In the genomic region with DNA sequence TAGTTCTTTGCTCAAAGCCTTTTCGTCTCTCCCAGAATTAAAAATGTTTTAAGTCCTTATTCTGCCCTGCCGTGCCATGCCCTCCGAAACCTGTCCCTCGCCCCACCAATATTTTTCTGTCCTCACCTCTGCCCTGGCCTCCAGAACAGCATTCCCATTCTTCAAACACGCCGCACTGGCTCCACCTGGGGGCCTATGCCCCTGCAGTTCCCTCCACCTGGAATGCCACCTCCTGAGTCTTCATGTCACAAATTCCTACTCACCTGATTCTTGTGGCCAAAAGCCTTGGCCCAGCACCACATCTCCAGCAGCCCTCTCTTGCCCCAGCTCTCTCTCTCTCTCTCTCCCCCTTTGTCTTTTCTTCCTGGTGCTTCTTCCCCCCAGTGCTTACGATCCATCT, we compare ENCODE assay signal across 28 cellular contexts.
DNase-seq lines count a peak whose midpoint lies in the region; ATAC-seq and TF ChIP-seq lines count a peak whose summit lies in the region.
"Had no signal": no experiment of that assay in that cellular context is flagged by ENCODE, and none has a peak within 500 bp of the region (broad histone marks: within the 10 kb centered on the region; RNA-seq: fewer than 3 reads in every experiment).

No MANE protein-coding gene starts in this region.

- peak; percentile 48 to 57 for DNase-seq in Caco-2
- peak; percentile 73 for DNase-seq in H9
- no peak for DNase-seq in chondrocyte (ENCODE audit: low spot score)
- no peak for DNase-seq in mesothelial cell of epicardium (ENCODE audit: low spot score in 2 of 2, unreplicated experiment in 2 of 2)
- DNase-seq in CD4-positive, alpha-beta memory T cell: no peak
- no peak for DNase-seq in osteocyte (ENCODE audit: extremely low spot score, unreplicated experiment)
- DNase-seq: activated B cell treated with CpG ODN at 0.5 μM for 24 hours; activated CD4-positive, alpha-beta T cell treated with anti-CD3 and anti-CD28 coated beads, Interleukin-2, amount 50 U/mL, for 1 hour; activated naive CD4-positive, alpha-beta T cell treated with Interleukin-2 at 50 U/mL for 16 hours; brain microvascular endothelial cell; CD8-positive, alpha-beta T cell; DMS153; HCEC 1CT; hypothalamus; Karpas-422; left ventricle myocardium superior; natural killer cell; NCI-H1436 treated with DMSO at 0.1 percent for 48 hours; NCI-H524 treated with DMSO at 0.1 percent for 48 hours; Peyer's patch; stimulated activated CD4-positive, alpha-beta T cell treated with anti-CD3 and anti-CD28 coated beads, Interleukin-12 subunit alpha, Interleukin-12 subunit beta, amount 100 ng/mL, for 4 hours; stimulated activated CD4-positive, alpha-beta T cell treated with anti-CD3 and anti-CD28 coated beads, Interleukin-4, amount 100 ng/mL, for 1 hour; stimulated activated naive CD8-positive, alpha-beta T cell treated with anti-CD3 and anti-CD28 coated beads, Interleukin-15, Interleukin-2, amounts not matched to agents 100 U/mL and 50 U/mL, for 24 hours; SW 1271 had no signal

- no peaks in the 10 kb centered on the region for H4K20me1 ChIP-seq in H9 (ENCODE audit: control insufficient read depth, insufficient read depth, insufficient read length)

- BruUV-seq in Caco-2 (replicated peaks; lab: Mats Ljungman, UMichigan): no TSS peak

- H3K36me3 ChIP-seq in Caco-2 (ENCODE audit: control insufficient read depth, insufficient read depth, low read length): no peaks in the 10 kb centered on the region; the same call in 1 of the 2 replicates
- no peaks in the 10 kb centered on the region for H3K36me3 ChIP-seq in CD4-positive, alpha-beta memory T cell (ENCODE audit: insufficient read depth, low read length)
- H3K36me3 ChIP-seq: Peyer's patch, thoracic aorta had no signal

- WGBS in H9 (ENCODE audit: extremely low coverage, insufficient read length, low lambda C conversion rate): no CpG with 5 or more reads among the region's 7 CpGs

- no peak overlapping the region for H3K4ac ChIP-seq in H9 (ENCODE audit: low read depth, low read length)

- H2AFZ ChIP-seq in H9 (ENCODE audit: low read length): no peak overlapping the region

- no peak overlapping the region for H2AK5ac ChIP-seq in H9 (ENCODE audit: insufficient read length, low read length)

- no peak overlapping the region for H4K8ac ChIP-seq in H9 (replicated peaks; ENCODE audit: insufficient read length, low read depth, low read length)

- H3K4me1 ChIP-seq in Caco-2 (peaks cover 79% of the 10 kb centered on the region), H9 (ENCODE audit: insufficient read depth, low read length) (peaks cover 5% of the 10 kb centered on the region)
- H3K4me1 ChIP-seq in CD4-positive, alpha-beta memory T cell (ENCODE audit: insufficient read depth, low read length): no peaks in the 10 kb centered on the region

- H3K27me3 ChIP-seq in Caco-2 (replicated peaks; ENCODE audit: control insufficient read depth, insufficient read depth, low read length) (no peaks in the 10 kb centered on the region), H9 (ENCODE audit: insufficient read depth, low read length) (no peaks in the 10 kb centered on the region)
- H3K27me3 ChIP-seq in CD4-positive, alpha-beta memory T cell (ENCODE audit: insufficient read depth, low read length): no peaks in the 10 kb centered on the region
- H3K27me3 ChIP-seq: brain microvascular endothelial cell, Peyer's patch had no signal

- no peak overlapping the region for H2BK20ac ChIP-seq in H9 (ENCODE audit: low read depth, low read length, poor library complexity, severe bottlenecking)

- no peak overlapping the region for H2BK120ac ChIP-seq in H9 (ENCODE audit: low read depth, low read length, poor library complexity, severe bottlenecking)

- H2BK15ac ChIP-seq in H9 (ENCODE audit: low read depth, low read length): no peak overlapping the region

- no peak overlapping the region for H2BK5ac ChIP-seq in H9 (ENCODE audit: insufficient read length, low read length)

- peak overlapping the region; percentile 56 for H3K18ac ChIP-seq in H9 (ENCODE audit: insufficient read length, low read depth, low read length)

- H4K91ac ChIP-seq in H9 (ENCODE audit: insufficient read length, low read depth, low read length): peak overlapping the region; percentile 3

- H3K4me3 Mint-ChIP-seq in Caco-2 (ENCODE audit: unreplicated experiment): peak overlapping the region; percentile 21
- no peak overlapping the region; a peak in 1 of 5 replicates for H3K4me3 Mint-ChIP-seq in H9
- no peak overlapping the region for H3K4me3 Mint-ChIP-seq in chondrocyte (ENCODE audit: unreplicated experiment)
- H3K4me3 Mint-ChIP-seq in mesothelial cell of epicardium: no peak overlapping the region
- no peak overlapping the region for H3K4me3 Mint-ChIP-seq in CD4-positive, alpha-beta memory T cell
- no peak overlapping the region for H3K4me3 Mint-ChIP-seq in osteocyte (ENCODE audit: unreplicated experiment)
- H3K4me3 Mint-ChIP-seq: activated B cell treated with CpG ODN at 0.5 μM for 24 hours; CD8-positive, alpha-beta T cell; natural killer cell had no signal

- H3K4me2 ChIP-seq in H9 (ENCODE audit: insufficient read depth, insufficient read length, low read length): no peak overlapping the region

- H3K23ac ChIP-seq in H9 (ENCODE audit: insufficient read length, low read depth, low read length): no peak overlapping the region

- H3K9ac ChIP-seq in H9 (ENCODE audit: extremely low read depth, insufficient read length, low read length): no peak overlapping the region

- no peaks in the 10 kb centered on the region for H3K9me3 Mint-ChIP-seq in Caco-2 (ENCODE audit: unreplicated experiment)
- H3K9me3 Mint-ChIP-seq in H9: no peaks in the 10 kb centered on the region
- H3K9me3 Mint-ChIP-seq in chondrocyte (ENCODE audit: low read depth): peaks cover 6% of the 10 kb centered on the region
- H3K9me3 Mint-ChIP-seq in mesothelial cell of epicardium: no peaks in the 10 kb centered on the region
- peaks cover 0 to 7% (median 0%) of the 10 kb centered on the region in 8 donors for H3K9me3 Mint-ChIP-seq in CD4-positive, alpha-beta memory T cell
- H3K9me3 Mint-ChIP-seq in osteocyte (ENCODE audit: unreplicated experiment): no peaks in the 10 kb centered on the region
- H3K9me3 Mint-ChIP-seq: activated B cell treated with CpG ODN at 0.5 μM for 24 hours; CD8-positive, alpha-beta T cell; natural killer cell had no signal

- no peaks in the 10 kb centered on the region for H3K9me3 ChIP-seq in Caco-2
- no peaks in the 10 kb centered on the region for H3K9me3 ChIP-seq in H9 (ENCODE audit: control insufficient read depth, low read depth, low read length)
- H3K9me3 ChIP-seq in CD4-positive, alpha-beta memory T cell (ENCODE audit: control insufficient read depth in 1 of 2, low read length in 2 of 2): no peaks in the 10 kb centered on the region
- H3K9me3 ChIP-seq: Peyer's patch, thoracic aorta had no signal

- H3T11ph ChIP-seq in H9 (ENCODE audit: low read length): no peak overlapping the region

- no peaks in the 10 kb centered on the region for H3K79me2 ChIP-seq in H9 (ENCODE audit: insufficient read depth, low read length)

- H3K23me2 ChIP-seq in H9 (ENCODE audit: insufficient read length, low read depth, low read length, poor library complexity, severe bottlenecking): no peaks in the 10 kb centered on the region

- peaks cover 28% of the 10 kb centered on the region for H3K4me1 Mint-ChIP-seq in Caco-2 (ENCODE audit: low read depth, unreplicated experiment)
- H3K4me1 Mint-ChIP-seq in H9: peaks cover 37 to 38% of the 10 kb centered on the region in 2 experiments
- H3K4me1 Mint-ChIP-seq in chondrocyte (ENCODE audit: low read depth): peaks cover 81% of the 10 kb centered on the region
- H3K4me1 Mint-ChIP-seq in mesothelial cell of epicardium: peaks cover 75% of the 10 kb centered on the region
- no peaks in the 10 kb centered on the region for H3K4me1 Mint-ChIP-seq in CD4-positive, alpha-beta memory T cell
- H3K4me1 Mint-ChIP-seq in osteocyte (ENCODE audit: unreplicated experiment): peaks cover 45% of the 10 kb centered on the region
- H3K4me1 Mint-ChIP-seq: activated B cell treated with CpG ODN at 0.5 μM for 24 hours, natural killer cell had no signal

- H3K14ac ChIP-seq in H9 (ENCODE audit: insufficient read depth, low read length): no peak overlapping the region

- no peaks in the 10 kb centered on the region for H3K27me3 Mint-ChIP-seq in Caco-2 (ENCODE audit: insufficient read depth, unreplicated experiment)
- H3K27me3 Mint-ChIP-seq in H9 (ENCODE audit: low read depth): no peaks in the 10 kb centered on the region; the same call in 1 of the 2 replicates
- H3K27me3 Mint-ChIP-seq in chondrocyte (ENCODE audit: low read depth): no peaks in the 10 kb centered on the region
- no peaks in the 10 kb centered on the region for H3K27me3 Mint-ChIP-seq in mesothelial cell of epicardium (ENCODE audit: low read depth)
- no peaks in the 10 kb centered on the region for H3K27me3 Mint-ChIP-seq in CD4-positive, alpha-beta memory T cell
- no peaks in the 10 kb centered on the region for H3K27me3 Mint-ChIP-seq in osteocyte (ENCODE audit: unreplicated experiment)
- H3K27me3 Mint-ChIP-seq: activated B cell treated with CpG ODN at 0.5 μM for 24 hours had no signal

- no peak overlapping the region for H3K4me3 ChIP-seq in Caco-2 (ENCODE audit: low read depth, low read length)
- H3K4me3 ChIP-seq in CD4-positive, alpha-beta memory T cell (ENCODE audit: low read length in 2 of 2): no peak overlapping the region
- H3K4me3 ChIP-seq: Peyer's patch, thoracic aorta had no signal

- no peak overlapping the region for H2BK12ac ChIP-seq in H9 (ENCODE audit: insufficient read length, low read depth, low read length)

- no peak overlapping the region for H4K5ac ChIP-seq in H9 (ENCODE audit: insufficient read length, low read depth, low read length)

- intact Hi-C loops in Caco-2 (cut with micrococcal nuclease; ENCODE audit: unreplicated experiment): no loop called here
- intact Hi-C loops in CD4-positive, alpha-beta memory T cell (cut with micrococcal nuclease): no loop called here

- no peak overlapping the region for H3K27ac ChIP-seq in H9 (ENCODE audit: insufficient read length, low read depth, low read length)
- H3K27ac ChIP-seq in CD4-positive, alpha-beta memory T cell (ENCODE audit: low read depth, low read length): no peak overlapping the region
- H3K27ac ChIP-seq: brain microvascular endothelial cell, Peyer's patch, thoracic aorta had no signal

- H3K79me1 ChIP-seq in H9 (ENCODE audit: insufficient read depth, low read depth, low read length, poor library complexity, severe bottlenecking): no peaks in the 10 kb centered on the region

- TF ChIP-seq CTCF in Caco-2 (IDR thresholded peaks at IDR 0.05; ENCODE audit: insufficient read depth in 1 of 2, low read depth in 1 of 2, low read length in 1 of 2, severe bottlenecking in 1 of 2, unreplicated experiment in 1 of 2): peak; percentile 21 to 30
- TF ChIP-seq CTCF in H9 (conservative IDR thresholded peaks at IDR 0.05): peak; percentile 53; the same call in 2 of the 3 replicates
- no peak for TF ChIP-seq CTCF in chondrocyte (IDR thresholded peaks at IDR 0.05)
- TF ChIP-seq CTCF in mesothelial cell of epicardium (IDR thresholded peaks at IDR 0.05; ENCODE audit: unreplicated experiment): no peak
- TF ChIP-seq CTCF in osteocyte (IDR thresholded peaks at IDR 0.05): no peak

- POLR2A ChIA-PET in Caco-2 (lab: Charles Lee): no interaction called here
- POLR2A ChIA-PET in CD4-positive, alpha-beta memory T cell (lab: Charles Lee; ENCODE audit: partially characterized antibody): no interaction called here

- ATAC-seq in HG03378 (IDR thresholded peaks at IDR 0.05; ENCODE audit: unreplicated experiment) (no peak), GM21786 (IDR thresholded peaks at IDR 0.05; ENCODE audit: unreplicated experiment) (no peak)
- ATAC-seq: CD8-positive, alpha-beta T cell; left ventricle myocardium superior; natural killer cell; sciatic nerve; stimulated activated naive CD8-positive, alpha-beta T cell treated with anti-CD3 and anti-CD28 coated beads, Interleukin-15, Interleukin-2, amounts not matched to agents 100 U/mL and 50 U/mL, for 24 hours had no signal

- CTCF ChIA-PET in Caco-2 (lab: Charles Lee): no interaction called here
- CTCF ChIA-PET in CD4-positive, alpha-beta memory T cell (lab: Charles Lee; ENCODE audit: partially characterized antibody): no interaction called here

- H3K27ac Mint-ChIP-seq in Caco-2 (ENCODE audit: unreplicated experiment) (peak overlapping the region; percentile 96), H9 (peak overlapping the region; percentile 24 to 90 (median 69); a peak in 6 of 7 replicates), chondrocyte (ENCODE audit: unreplicated experiment) (peak overlapping the region; percentile 24), mesothelial cell of epicardium (peak overlapping the region; percentile 62), osteocyte (ENCODE audit: unreplicated experiment) (no peak overlapping the region)
- no peak overlapping the region for H3K27ac Mint-ChIP-seq in CD4-positive, alpha-beta memory T cell
- H3K27ac Mint-ChIP-seq: activated B cell treated with CpG ODN at 0.5 μM for 24 hours; CD8-positive, alpha-beta T cell; natural killer cell had no signal

- H3K36me3 Mint-ChIP-seq in Caco-2 (ENCODE audit: insufficient read depth, unreplicated experiment): peaks cover 49% of the 10 kb centered on the region
- peaks cover 0 to under 1% (median 0%) of the 10 kb centered on the region in 3 experiments; a peak in 1 of 7 replicates for H3K36me3 Mint-ChIP-seq in H9 (ENCODE audit: insufficient read depth in 1 of 3, low read depth in 3 of 3)
- H3K36me3 Mint-ChIP-seq in chondrocyte (ENCODE audit: low read depth): peaks cover 4% of the 10 kb centered on the region
- peaks cover 5% of the 10 kb centered on the region for H3K36me3 Mint-ChIP-seq in mesothelial cell of epicardium
- H3K36me3 Mint-ChIP-seq in CD4-positive, alpha-beta memory T cell: no peaks in the 10 kb centered on the region
- peaks cover 6% of the 10 kb centered on the region for H3K36me3 Mint-ChIP-seq in osteocyte (ENCODE audit: unreplicated experiment)
- H3K36me3 Mint-ChIP-seq: CD8-positive, alpha-beta T cell; natural killer cell had no signal

- H3K56ac ChIP-seq in H9 (ENCODE audit: insufficient read length, low read depth, low read length): no peak overlapping the region

Comparison
In these comparisons a context has a peak if more than half of its experiments do, and no peak if none do; other contexts are left out.
1. DNase-seq: peak in Caco-2 (2 of 2) and H9 (single experiment); none in chondrocyte (single experiment), mesothelial cell of epicardium (0 of 2), CD4-positive, alpha-beta memory T cell (0 of 5) and osteocyte (single experiment).
2. H3K27ac Mint-ChIP-seq: peak in Caco-2 (single experiment), H9 (3 of 3), chondrocyte (single experiment) and mesothelial cell of epicardium (single experiment); none in CD4-positive, alpha-beta memory T cell (0 of 7) and osteocyte (single experiment).
3. CTCF ChIP-seq: peak in Caco-2 (2 of 2) and H9 (single experiment); none in chondrocyte (single experiment), mesothelial cell of epicardium (single experiment) and osteocyte (single experiment).